1 cellular context compared by ENCODE assay signal in genomic region chr11:68212421-68213134, GRCh38.
TF ChIP-seq lines count a peak whose summit lies in the region.

No MANE protein-coding gene starts in this region.

TF ChIP-seq in IMR-90, 13 proteins besides CTCF, POLR2A, EP300 and RAD21 (continued from another document):
- peak; percentile 31; the same call in 1 of the 2 replicates for TF ChIP-seq USF2 (IDR thresholded peaks at IDR 0.05; ENCODE audit: low read depth, low read length)
